ENCODE assay signal across 26 cellular contexts in the genomic region with DNA sequence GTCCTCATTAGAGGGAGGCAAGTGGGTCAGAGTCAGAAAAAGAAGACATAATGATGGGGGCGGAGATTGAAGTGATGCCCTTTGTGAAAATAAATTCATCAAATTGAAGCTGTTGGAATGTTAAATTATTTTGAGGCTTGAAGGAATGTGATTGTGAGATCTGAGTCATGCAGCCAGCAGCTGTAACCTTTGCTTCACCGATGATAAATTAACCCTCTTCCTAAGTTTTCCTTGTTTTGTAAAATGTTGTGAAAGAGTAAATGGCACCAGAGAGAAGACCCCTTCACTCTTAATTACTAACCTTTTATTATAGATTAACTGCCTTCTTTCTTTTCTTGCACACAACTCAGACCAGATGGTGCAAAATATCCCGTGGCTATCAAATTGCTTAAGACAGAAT. TPM values are rescaled to one million over a fixed set of nuclear protein-coding genes. Genes with fewer than 3 reads are reported as not detected.
DNase-seq lines count a peak whose midpoint lies in the region; ATAC-seq, FAIRE-seq and TF ChIP-seq lines count a peak whose summit lies in the region.
"Had no signal": no experiment of that assay in that cellular context is flagged by ENCODE, and none has a peak within 500 bp of the region (broad histone marks: within the 10 kb centered on the region; RNA-seq: fewer than 3 reads in every experiment).

No MANE protein-coding gene starts in this region.

- no peak overlapping the region for H3K9ac ChIP-seq in keratinocyte (ENCODE audit: control insufficient read depth, extremely low read depth, insufficient read depth, low read length)

- no peak overlapping the region for H2AFZ ChIP-seq in keratinocyte (ENCODE audit: control insufficient read depth, low read length)
- H2AFZ ChIP-seq: hepatocyte had no signal

- no peaks in the 10 kb centered on the region for H3K27me3 ChIP-seq in keratinocyte (ENCODE audit: control insufficient read depth, extremely low read depth, insufficient read depth, low read length)
- H3K27me3 ChIP-seq: hepatocyte had no signal

- peaks cover 20% of the 10 kb centered on the region for H3K4me1 ChIP-seq in keratinocyte (ENCODE audit: control insufficient read depth, extremely low read depth, insufficient read depth, low read length)
- H3K4me1 ChIP-seq: HAP-1 had no signal

- TF ChIP-seq CTCF in keratinocyte (optimal IDR thresholded peaks at IDR 0.05 in 1 of 3, IDR thresholded peaks at IDR 0.05 in 1 of 3, conservative IDR thresholded peaks at IDR 0.05 in 1 of 3; ENCODE audit: extremely low read depth in 1 of 3, insufficient read depth in 2 of 3, low read length in 3 of 3), result no peak

- H3K9me3 ChIP-seq in keratinocyte (ENCODE audit: control insufficient read depth, low read depth, low read length), result no peaks in the 10 kb centered on the region
- H3K9me3 ChIP-seq: HAP-1 had no signal

- no peaks in the 10 kb centered on the region for H3K79me2 ChIP-seq in keratinocyte (ENCODE audit: control insufficient read depth, insufficient read depth, low read length)
- H3K79me2 ChIP-seq: hepatocyte had no signal

- H3K4me3 ChIP-seq in keratinocyte (ENCODE audit: control insufficient read depth in 2 of 3, extremely low read depth in 1 of 3, insufficient read depth in 2 of 3, low read depth in 1 of 3, low read length in 3 of 3), result no peak overlapping the region
- H3K4me3 ChIP-seq: HAP-1, hepatocyte had no signal

- H4K20me1 ChIP-seq in keratinocyte (ENCODE audit: control insufficient read depth, extremely low read depth, insufficient read depth, low read length), result no peaks in the 10 kb centered on the region

- dilution Hi-C loops in keratinocyte (cut with MboI; ENCODE audit: extremely low pct_ligation_motif_present, low sequenced_read_pairs), result no loop called here

- ATAC-seq in GM21360 (IDR thresholded peaks at IDR 0.05; ENCODE audit: unreplicated experiment), result no peak
- ATAC-seq: activated naive CD4-positive, alpha-beta T cell treated with anti-CD3 and anti-CD28 coated beads, Interleukin-2, amount 50 U/mL, for 72 hours; activated T-cell treated with anti-CD3 and anti-CD28 coated beads, Interleukin-2, amount 50 U/mL, for 72 hours; effector memory CD8-positive, alpha-beta T cell; naive thymus-derived CD4-positive, alpha-beta T cell; sciatic nerve had no signal

- H3K36me3 ChIP-seq in keratinocyte (ENCODE audit: control insufficient read depth in 2 of 2, extremely low read depth in 1 of 2, insufficient read depth in 2 of 2, low read length in 2 of 2), result no peaks in the 10 kb centered on the region
- H3K36me3 ChIP-seq: HAP-1 had no signal

- peak overlapping the region; percentile 39 for H3K4me2 ChIP-seq in keratinocyte (ENCODE audit: control insufficient read depth, extremely low read depth, insufficient read depth, low read depth, low read length)
- H3K4me2 ChIP-seq: hepatocyte had no signal

- no peaks in the 10 kb centered on the region for H3K9me1 ChIP-seq in keratinocyte (ENCODE audit: control insufficient read depth, extremely low read depth, insufficient read depth, low read length)

- peak overlapping the region; percentile 39 for H3K27ac ChIP-seq in keratinocyte (ENCODE audit: control insufficient read depth, insufficient read depth, low read length)
- H3K27ac ChIP-seq: hepatocyte had no signal

- FAIRE-seq in keratinocyte (lab: Jason Lieb, UNC) (peak; percentile 51), frontal cortex (lab: Jason Lieb, UNC) (no peak)

- DNase-seq in AG08395 (ENCODE audit: low spot score) (peak; percentile 14), HCEC 1CT (peak; percentile 2), SW480 (ENCODE audit: low spot score) (peak; percentile 16), keratinocyte (ENCODE audit: low read depth, low spot score) (no peak), frontal cortex (ENCODE audit: low spot score in 2 of 2) (no peak), islet precursor cell (no peak)
- no peak for DNase-seq in activated naive CD4-positive, alpha-beta T cell treated with anti-CD3 and anti-CD28 coated beads, Interleukin-2, amount 50 U/mL, for 16 hours
- DNase-seq: activated CD4-positive, alpha-beta T cell treated with anti-CD3 and anti-CD28 coated beads for 1 hour; activated T-cell treated with anti-CD3 and anti-CD28 coated beads, Interleukin-2, amount 50 U/mL, for 72 hours; CD4-positive, alpha-beta memory T cell; DMS79; effector memory CD8-positive, alpha-beta T cell; Kasumi-1; mesendoderm; naive thymus-derived CD4-positive, alpha-beta T cell; NCI-H1092; NCI-H1930; NCI-H446 treated with DMSO at 0.1 percent for 48 hours; NK-92 treated with Interleukin-12 subunit alpha and Interleukin-12 subunit beta, amount 100 ng/mL, for 24 hours; RPMI8226 had no signal

RNA-seq across cellular contexts. Expression of gene FAM9A, which starts 47.7 kb away (rescaled TPM):
- polyA plus RNA-seq in keratinocyte, result not detected in 3 replicates
- not detected for polyA plus RNA-seq in keratinocyte (2011; ENCODE audit: low read depth)
- polyA plus RNA-seq in keratinocyte (2011; cell fraction: cytosol; rRNA removed), result not detected in 2 replicates
- not detected in 2 replicates for polyA plus RNA-seq in keratinocyte (2011; cell fraction: nucleus; rRNA removed)
- not detected in 2 replicates for polyA plus RNA-seq in keratinocyte (2012; ENCODE audit: low replicate concordance)
- polyA minus RNA-seq in keratinocyte, result not detected in 3 replicates
- polyA minus RNA-seq in keratinocyte (2011; cell fraction: cytosol; rRNA and poly(A)+ RNA removed), result not detected
- not detected in 2 replicates for polyA minus RNA-seq in keratinocyte (2011; cell fraction: nucleus; rRNA and poly(A)+ RNA removed)
- not detected for total RNA-seq in frontal cortex
- total RNA-seq: activated naive CD4-positive, alpha-beta T cell treated with anti-CD3 and anti-CD28 coated beads, Interleukin-2, amount 50 U/mL, for 72 hours; activated T-cell treated with anti-CD3 and anti-CD28 coated beads, Interleukin-2, amount 50 U/mL, for 72 hours; CD4-positive, alpha-beta memory T cell; hepatocyte; naive thymus-derived CD4-positive, alpha-beta T cell; osteoblast; sciatic nerve had no signal
- polyA plus RNA-seq: CD4-positive, alpha-beta memory T cell; hepatocyte; naive thymus-derived CD4-positive, alpha-beta T cell had no signal

Comparison
In these comparisons a context has a peak if more than half of its experiments do, and no peak if none do; other contexts are left out.
1. DNase-seq: peak in AG08395 (single experiment), HCEC 1CT (single experiment) and SW480 (single experiment); none in keratinocyte (single experiment), activated naive CD4-positive, alpha-beta T cell treated with anti-CD3 and anti-CD28 coated beads, Interleukin-2, amount 50 U/mL, for 16 hours (single experiment), frontal cortex (0 of 2) and islet precursor cell (single experiment).